Comparison of ENCODE assay signal across 21 cellular contexts in genomic region chr13:75812751-75813181, GRCh38.
DNase-seq lines count a peak whose midpoint lies in the region; ATAC-seq and TF ChIP-seq lines count a peak whose summit lies in the region.
"Had no signal": no experiment of that assay in that cellular context is flagged by ENCODE, and none has a peak within 500 bp of the region (broad histone marks: within the 10 kb centered on the region; RNA-seq: fewer than 3 reads in every experiment).

No MANE protein-coding gene starts in this region.

- H4K20me1 ChIP-seq in IMR-90 (ENCODE audit: insufficient read depth, low read length): peaks cover 43% of the 10 kb centered on the region; the same call in 1 of the 2 replicates
- H4K20me1 ChIP-seq: BLaER1 treated with 17β-estradiol and CSF1 and Interleukin-3, amounts not matched to agents 10 nM and 100 nM had no signal

- no peak overlapping the region for H3K4me3 Mint-ChIP-seq in Calu3 (ENCODE audit: low read depth, unreplicated experiment)
- H3K4me3 Mint-ChIP-seq: activated CD8-positive, alpha-beta T cell treated with anti-CD3 and anti-CD28 coated beads, Interleukin-2, amount 10 ng/mL, durations not matched to agents 7 days and 5 days; naive thymus-derived CD4-positive, alpha-beta T cell had no signal

- H3K27ac ChIP-seq in IMR-90 (ENCODE audit: insufficient read depth, low read length) (peak overlapping the region; percentile 40; the same call in 1 of the 2 replicates), coronary artery (peak overlapping the region; percentile 60 to 75), right atrium auricular region (peak overlapping the region; percentile 39 to 40), trophoblast cell (ENCODE audit: low read depth, low read length) (no peak overlapping the region)
- H3K27ac ChIP-seq: A549; BLaER1 treated with 17β-estradiol and CSF1 and Interleukin-3, amounts not matched to agents 10 nM and 100 nM; colonic mucosa; SJCRH30; thyroid gland had no signal

- DNase-seq in IMR-90 (peak; percentile 35), coronary artery (ENCODE audit: low spot score) (no peak), right atrium auricular region (ENCODE audit: low spot score) (no peak), trophoblast cell (peak; percentile 65 to 86), midbrain (lab: John Stamatoyannopoulos, UW) (no peak), Calu3 (no peak), DMS79 (lab: John Stamatoyannopoulos, UW) (no peak)
- no peak for DNase-seq in stimulated activated CD4-positive, alpha-beta T cell treated with anti-CD3 and anti-CD28 coated beads, Interleukin-4, amount 100 ng/mL, for 4 hours
- DNase-seq: activated CD4-positive, CD25-positive, alpha-beta regulatory T cell; activated CD8-positive, alpha-beta T cell treated with anti-CD3 and anti-CD28 coated beads, Interleukin-2, amount 10 ng/mL, durations not matched to agents 7 days and 5 days; colonic mucosa; mammary epithelial cell; naive thymus-derived CD4-positive, alpha-beta T cell; NCI-H1417; NCI-H748 treated with DMSO at 0.1 percent for 48 hours; SJCRH30; T-helper 2 cell; thyroid gland had no signal

- WGBS in IMR-90 (ENCODE audit: extremely low coverage in 2 of 2, insufficient read length in 1 of 2), 2 experiments: 42% methylated on average over 2 of the region's 6 CpGs; no CpG with 5 or more reads in 1 of the 2 experiments
- WGBS in trophoblast cell (ENCODE audit: extremely low coverage, insufficient coverage, insufficient read length): no CpG with 5 or more reads among the region's 6 CpGs

- H3K4ac ChIP-seq in IMR-90 (ENCODE audit: low read depth, low read length) (peak overlapping the region; percentile 11; the same call in 1 of the 2 replicates), trophoblast cell (ENCODE audit: low read depth, low read length) (no peak overlapping the region)

- no peak overlapping the region for H3K4me3 ChIP-seq in IMR-90 (ENCODE audit: insufficient read depth, low read depth, low read length)
- peak overlapping the region; percentile 58 for H3K4me3 ChIP-seq in coronary artery
- H3K4me3 ChIP-seq in right atrium auricular region: peak overlapping the region in 1 of 2 donors; percentile 0
- H3K4me3 ChIP-seq in trophoblast cell (ENCODE audit: low read depth, low read length): no peak overlapping the region
- H3K4me3 ChIP-seq: A549; BLaER1 treated with 17β-estradiol and CSF1 and Interleukin-3, amounts not matched to agents 10 nM and 100 nM; colonic mucosa; SJCRH30; thyroid gland had no signal

- H2BK12ac ChIP-seq in trophoblast cell (ENCODE audit: low read length): no peak overlapping the region

- no peaks in the 10 kb centered on the region for H3K79me2 ChIP-seq in trophoblast cell (ENCODE audit: control insufficient read depth, insufficient read depth, low read length, poor library complexity)

- no TSS peak for BruUV-seq in IMR-90 (replicated peaks; lab: Mats Ljungman, UMichigan)
- no TSS peak for BruUV-seq in Calu3 (replicated peaks; lab: Mats Ljungman, UMichigan)

- no peak overlapping the region for H2BK120ac ChIP-seq in IMR-90 (ENCODE audit: low read depth, low read length)
- H2BK120ac ChIP-seq in trophoblast cell (ENCODE audit: insufficient read depth, low read length, poor library complexity): no peak overlapping the region

- H4K91ac ChIP-seq in IMR-90 (ENCODE audit: insufficient read depth, low read depth, low read length): no peak overlapping the region
- H4K91ac ChIP-seq in trophoblast cell (ENCODE audit: low read depth, low read length): no peak overlapping the region

- H3K27me3 ChIP-seq in IMR-90 (ENCODE audit: control insufficient read depth, insufficient read depth, low read length) (no peaks in the 10 kb centered on the region), right atrium auricular region (no peaks in the 10 kb centered on the region), trophoblast cell (ENCODE audit: insufficient read depth, low read length) (no peaks in the 10 kb centered on the region)
- H3K27me3 ChIP-seq: BLaER1 treated with 17β-estradiol and CSF1 and Interleukin-3, amounts not matched to agents 10 nM and 100 nM; colonic mucosa; SJCRH30; thyroid gland had no signal

- H3K9me1 ChIP-seq in IMR-90 (ENCODE audit: insufficient read depth, low read length): peaks cover 21% of the 10 kb centered on the region

- no peak overlapping the region for H2AFZ ChIP-seq in IMR-90 (replicated peaks; ENCODE audit: low read length, poor library complexity)
- no peak overlapping the region for H2AFZ ChIP-seq in trophoblast cell (ENCODE audit: insufficient read depth, low read length, poor library complexity)

- H3K79me1 ChIP-seq in IMR-90 (ENCODE audit: low read depth in 1 of 2, low read length in 2 of 2): peaks cover 42 to 76% of the 10 kb centered on the region in 2 experiments
- H3K79me1 ChIP-seq in trophoblast cell (ENCODE audit: low read length): no peaks in the 10 kb centered on the region

- H3K23ac ChIP-seq in IMR-90 (ENCODE audit: low read depth, low read length) (peak overlapping the region; percentile 56; the same call in 1 of the 2 replicates), trophoblast cell (ENCODE audit: low read length) (no peak overlapping the region)

- H2BK15ac ChIP-seq in IMR-90 (ENCODE audit: low read depth, low read length): no peak overlapping the region

- peaks cover 5% of the 10 kb centered on the region; the same call in 1 of the 2 replicates for H3K36me3 ChIP-seq in IMR-90 (ENCODE audit: control insufficient read depth, insufficient read depth, low read length)
- peaks cover 6% of the 10 kb centered on the region for H3K36me3 ChIP-seq in right atrium auricular region
- peaks cover 0 to 3% of the 10 kb centered on the region in 2 experiments for H3K36me3 ChIP-seq in trophoblast cell (ENCODE audit: control insufficient read depth in 1 of 2, insufficient read depth in 2 of 2, low read length in 2 of 2)
- H3K36me3 ChIP-seq: BLaER1 treated with 17β-estradiol and CSF1 and Interleukin-3, amounts not matched to agents 10 nM and 100 nM; colonic mucosa; thyroid gland had no signal

- no peak overlapping the region for H3K27ac Mint-ChIP-seq in Calu3 (ENCODE audit: unreplicated experiment)
- H3K27ac Mint-ChIP-seq: activated CD8-positive, alpha-beta T cell treated with anti-CD3 and anti-CD28 coated beads, Interleukin-2, amount 10 ng/mL, durations not matched to agents 7 days and 5 days; naive thymus-derived CD4-positive, alpha-beta T cell; progenitor cell of endocrine pancreas had no signal

- dilution Hi-C loops in IMR-90 (cut with HindIII; ENCODE audit: low sequenced_read_pairs, unreplicated experiment): no loop called here

- H3K4me2 ChIP-seq in IMR-90 (ENCODE audit: low read depth, low read length) (no peak overlapping the region; the same call in 1 of the 2 replicates), trophoblast cell (ENCODE audit: low read length) (no peak overlapping the region)
- H3K4me2 ChIP-seq: A549 had no signal

- no peaks in the 10 kb centered on the region for H3K36me3 Mint-ChIP-seq in Calu3 (ENCODE audit: insufficient read depth, unreplicated experiment)

- no peak for TF ChIP-seq CTCF in IMR-90 (conservative IDR thresholded peaks at IDR 0.05; ENCODE audit: low read depth, low read length)
- TF ChIP-seq CTCF in coronary artery (IDR thresholded peaks at IDR 0.05): no peak
- no peak for TF ChIP-seq CTCF in right atrium auricular region (IDR thresholded peaks at IDR 0.05)
- no peak for TF ChIP-seq CTCF in Calu3 (IDR thresholded peaks at IDR 0.05; ENCODE audit: unreplicated experiment)

- TF ChIP-seq RAD21 in IMR-90 (IDR thresholded peaks at IDR 0.05; ENCODE audit: low read length): no peak

- no peak overlapping the region for H2BK20ac ChIP-seq in IMR-90 (ENCODE audit: low read depth, low read length)

- H2AK5ac ChIP-seq in IMR-90 (ENCODE audit: low read depth, low read length) (no peak overlapping the region), trophoblast cell (ENCODE audit: low read length) (no peak overlapping the region)

- CTCF ChIA-PET in IMR-90 (lab: Yijun Ruan, JAX) (interaction anchor here (0.9 kb wide), 1 partner anchor 117 kb away, joined by 4 read pairs; no protein-coding TSS in a partner anchor), Calu3 (lab: Charles Lee) (no interaction called here)

- intact Hi-C loops in IMR-90 (cut with micrococcal nuclease): loop anchor here (5.0 kb wide), 1 partner anchor 115 kb away; no protein-coding TSS in a partner anchor
- intact Hi-C loops in Calu3 (cut with micrococcal nuclease; ENCODE audit: unreplicated experiment): no loop called here

- H2BK5ac ChIP-seq in IMR-90 (ENCODE audit: low read depth, low read length, poor library complexity, severe bottlenecking): peak overlapping the region; percentile 37
- no peak overlapping the region for H2BK5ac ChIP-seq in trophoblast cell (ENCODE audit: low read depth, low read length, poor library complexity)

- no peaks in the 10 kb centered on the region for H3K27me3 Mint-ChIP-seq in Calu3 (ENCODE audit: unreplicated experiment)
- H3K27me3 Mint-ChIP-seq: naive thymus-derived CD4-positive, alpha-beta T cell; progenitor cell of endocrine pancreas had no signal

- no peaks in the 10 kb centered on the region for H3K9me3 ChIP-seq in IMR-90 (ENCODE audit: control insufficient read depth, insufficient read depth, low read length)
- H3K9me3 ChIP-seq in right atrium auricular region: no peaks in the 10 kb centered on the region
- no peaks in the 10 kb centered on the region for H3K9me3 ChIP-seq in trophoblast cell (ENCODE audit: insufficient read depth, low read depth, low read length)
- H3K9me3 ChIP-seq: A549; BLaER1 treated with 17β-estradiol and CSF1 and Interleukin-3, amounts not matched to agents 10 nM and 100 nM; colonic mucosa; SJCRH30; thyroid gland had no signal

- in situ Hi-C loops in IMR-90 (cut with MboI; ENCODE audit: low sequenced_read_pairs): loop anchor here (25.0 kb wide), 1 partner anchor 250 kb away; no protein-coding TSS in a partner anchor

- H3K56ac ChIP-seq in IMR-90 (ENCODE audit: extremely low read depth, insufficient read depth, low read length): no peak overlapping the region

- peaks cover 12% of the 10 kb centered on the region for H3K4me1 ChIP-seq in IMR-90 (ENCODE audit: control insufficient read depth, insufficient read depth, low read length)
- H3K4me1 ChIP-seq in right atrium auricular region: peaks cover 0 to 42% of the 10 kb centered on the region in 2 donors
- H3K4me1 ChIP-seq in trophoblast cell (ENCODE audit: control insufficient read depth in 1 of 2, insufficient read depth in 2 of 2, low read length in 2 of 2): peaks cover 3 to 10% of the 10 kb centered on the region in 2 experiments
- H3K4me1 ChIP-seq: A549, colonic mucosa, SJCRH30 had no signal

- H3K9me3 Mint-ChIP-seq in Calu3 (ENCODE audit: low read depth, unreplicated experiment): no peaks in the 10 kb centered on the region
- H3K9me3 Mint-ChIP-seq: naive thymus-derived CD4-positive, alpha-beta T cell had no signal

- POLR2A ChIA-PET in IMR-90 (lab: Charles Lee; ENCODE audit: unreplicated experiment): no interaction called here

- H2AK9ac ChIP-seq in IMR-90 (replicated peaks; ENCODE audit: low read depth, low read length, poor library complexity): no peak overlapping the region

- ATAC-seq in IMR-90 (ENCODE audit: low read depth): no peak
- ATAC-seq: A549; activated CD8-positive, alpha-beta T cell treated with anti-CD3 and anti-CD28 coated beads, Interleukin-2, amount 10 ng/mL, durations not matched to agents 7 days and 5 days; naive thymus-derived CD4-positive, alpha-beta T cell had no signal

- H3K14ac ChIP-seq in IMR-90 (replicated peaks; ENCODE audit: low read depth, low read length) (peak overlapping the region; percentile 7; the same call in 1 of the 2 replicates), trophoblast cell (ENCODE audit: low read length) (no peak overlapping the region)

- no peak for TF ChIP-seq POLR2A in IMR-90 (IDR thresholded peaks at IDR 0.05; ENCODE audit: low read depth, low read length)

- no peak overlapping the region for H4K12ac ChIP-seq in trophoblast cell (ENCODE audit: low read depth, low read length)

- no peak overlapping the region for H3K9ac ChIP-seq in IMR-90 (ENCODE audit: low read depth, low read length)
- no peak overlapping the region for H3K9ac ChIP-seq in trophoblast cell (ENCODE audit: low read length)
- H3K9ac ChIP-seq: BLaER1 treated with 17β-estradiol and CSF1 and Interleukin-3, amounts not matched to agents 10 nM and 100 nM had no signal

- peak overlapping the region; percentile 67; the same call in 1 of the 2 replicates for H4K5ac ChIP-seq in IMR-90 (ENCODE audit: low read depth, low read length)

- peak overlapping the region in 1 of 2 experiments; percentile 70; a peak in 2 of 4 replicates for H4K8ac ChIP-seq in IMR-90 (ENCODE audit: low read depth in 2 of 2, low read length in 2 of 2)
- H4K8ac ChIP-seq in trophoblast cell (ENCODE audit: low read depth, low read length): no peak overlapping the region

- H3K18ac ChIP-seq in IMR-90 (ENCODE audit: low read depth, low read length) (peak overlapping the region; percentile 9; the same call in 1 of the 2 replicates), trophoblast cell (ENCODE audit: low read length) (no peak overlapping the region)

- no peaks in the 10 kb centered on the region for H3K4me1 Mint-ChIP-seq in Calu3 (ENCODE audit: low read depth, unreplicated experiment)

Comparison
In these comparisons a context has a peak if more than half of its experiments do, and no peak if none do; other contexts are left out.
1. DNase-seq: peak in IMR-90 (single experiment) and trophoblast cell (2 of 2); none in coronary artery (single experiment), right atrium auricular region (single experiment), midbrain (single experiment), Calu3 (single experiment), stimulated activated CD4-positive, alpha-beta T cell treated with anti-CD3 and anti-CD28 coated beads, Interleukin-4, amount 100 ng/mL, for 4 hours (0 of 2) and DMS79 (single experiment).